In the genomic region with DNA sequence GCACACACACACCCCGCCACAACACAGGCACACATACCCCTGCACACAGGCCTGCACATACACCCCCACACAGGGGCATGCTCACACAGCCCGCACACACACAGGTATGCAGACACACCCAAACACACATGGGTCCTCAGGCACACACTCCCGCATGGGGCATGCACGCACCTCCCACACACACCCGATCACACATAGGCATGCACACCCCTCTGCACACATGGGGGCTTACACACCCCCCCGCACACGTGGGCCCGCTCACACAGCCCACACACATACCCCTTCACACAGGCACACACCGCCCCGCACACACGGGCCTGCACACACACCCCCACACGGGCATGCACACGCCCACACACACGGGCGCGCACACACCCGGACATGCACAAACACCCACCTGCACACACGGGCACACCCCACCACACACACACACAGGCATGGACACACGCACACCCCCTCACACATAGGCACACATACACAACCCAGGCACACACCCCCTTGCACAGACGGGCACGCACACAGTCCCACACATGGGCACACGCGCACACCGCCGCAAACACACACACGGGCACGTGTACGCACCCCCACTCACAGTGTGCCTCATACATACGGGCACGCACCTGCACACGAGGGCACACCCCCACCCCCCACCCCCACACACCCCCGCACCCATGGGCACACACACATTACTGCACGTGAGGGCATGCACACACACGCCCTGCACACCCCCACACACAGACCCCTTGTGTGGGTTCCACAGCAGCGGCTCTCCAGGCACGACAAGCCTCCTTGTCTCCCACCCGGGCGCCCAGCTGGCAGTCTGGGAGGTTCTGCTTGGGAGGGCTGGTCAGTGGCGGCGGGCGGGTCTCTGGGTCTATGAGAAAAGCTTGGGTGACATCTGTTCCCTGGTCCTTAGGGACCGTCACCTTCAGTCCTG, we compare ENCODE assay signal across 1 cellular context.
TF ChIP-seq lines count a peak whose summit lies in the region.

No MANE protein-coding gene starts in this region.

TF ChIP-seq in WTC11, 78 proteins besides CTCF, POLR2A, EP300 and RAD21 (continued from another document):
- TF ChIP-seq, protein P1, sequence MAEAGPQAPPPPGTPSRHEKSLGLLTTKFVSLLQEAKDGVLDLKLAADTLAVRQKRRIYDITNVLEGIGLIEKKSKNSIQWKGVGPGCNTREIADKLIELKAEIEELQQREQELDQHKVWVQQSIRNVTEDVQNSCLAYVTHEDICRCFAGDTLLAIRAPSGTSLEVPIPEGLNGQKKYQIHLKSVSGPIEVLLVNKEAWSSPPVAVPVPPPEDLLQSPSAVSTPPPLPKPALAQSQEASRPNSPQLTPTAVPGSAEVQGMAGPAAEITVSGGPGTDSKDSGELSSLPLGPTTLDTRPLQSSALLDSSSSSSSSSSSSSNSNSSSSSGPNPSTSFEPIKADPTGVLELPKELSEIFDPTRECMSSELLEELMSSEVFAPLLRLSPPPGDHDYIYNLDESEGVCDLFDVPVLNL (CRISPR knock-in tag; IDR thresholded peaks at IDR 0.05; ENCODE audit: borderline replicate concordance, low read depth), result no peak
- TF ChIP-seq NFATC4 (CRISPR knock-in tag; IDR thresholded peaks at IDR 0.05) (no peak), EMX1 (CRISPR knock-in tag; IDR thresholded peaks at IDR 0.05) (no peak), GABPB1 (CRISPR knock-in tag; IDR thresholded peaks at IDR 0.05) (no peak), MXD4 (CRISPR knock-in tag; IDR thresholded peaks at IDR 0.05; ENCODE audit: borderline replicate concordance) (no peak), ZNF671 (CRISPR knock-in tag; IDR thresholded peaks at IDR 0.05) (no peak), PRRX2 (CRISPR knock-in tag; IDR thresholded peaks at IDR 0.05) (no peak), FOXP1 (CRISPR knock-in tag; IDR thresholded peaks at IDR 0.05; ENCODE audit: borderline replicate concordance) (no peak), ZNF423 (CRISPR knock-in tag; IDR thresholded peaks at IDR 0.05) (no peak), SMAD3 (CRISPR knock-in tag; IDR thresholded peaks at IDR 0.05; ENCODE audit: borderline replicate concordance) (no peak), NFYB (CRISPR knock-in tag; conservative IDR thresholded peaks at IDR 0.05; ENCODE audit: low read depth) (no peak)
- TF ChIP-seq, protein P2, sequence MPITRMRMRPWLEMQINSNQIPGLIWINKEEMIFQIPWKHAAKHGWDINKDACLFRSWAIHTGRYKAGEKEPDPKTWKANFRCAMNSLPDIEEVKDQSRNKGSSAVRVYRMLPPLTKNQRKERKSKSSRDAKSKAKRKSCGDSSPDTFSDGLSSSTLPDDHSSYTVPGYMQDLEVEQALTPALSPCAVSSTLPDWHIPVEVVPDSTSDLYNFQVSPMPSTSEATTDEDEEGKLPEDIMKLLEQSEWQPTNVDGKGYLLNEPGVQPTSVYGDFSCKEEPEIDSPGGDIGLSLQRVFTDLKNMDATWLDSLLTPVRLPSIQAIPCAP (CRISPR knock-in tag; IDR thresholded peaks at IDR 0.05), result no peak
- TF ChIP-seq, protein P3, sequence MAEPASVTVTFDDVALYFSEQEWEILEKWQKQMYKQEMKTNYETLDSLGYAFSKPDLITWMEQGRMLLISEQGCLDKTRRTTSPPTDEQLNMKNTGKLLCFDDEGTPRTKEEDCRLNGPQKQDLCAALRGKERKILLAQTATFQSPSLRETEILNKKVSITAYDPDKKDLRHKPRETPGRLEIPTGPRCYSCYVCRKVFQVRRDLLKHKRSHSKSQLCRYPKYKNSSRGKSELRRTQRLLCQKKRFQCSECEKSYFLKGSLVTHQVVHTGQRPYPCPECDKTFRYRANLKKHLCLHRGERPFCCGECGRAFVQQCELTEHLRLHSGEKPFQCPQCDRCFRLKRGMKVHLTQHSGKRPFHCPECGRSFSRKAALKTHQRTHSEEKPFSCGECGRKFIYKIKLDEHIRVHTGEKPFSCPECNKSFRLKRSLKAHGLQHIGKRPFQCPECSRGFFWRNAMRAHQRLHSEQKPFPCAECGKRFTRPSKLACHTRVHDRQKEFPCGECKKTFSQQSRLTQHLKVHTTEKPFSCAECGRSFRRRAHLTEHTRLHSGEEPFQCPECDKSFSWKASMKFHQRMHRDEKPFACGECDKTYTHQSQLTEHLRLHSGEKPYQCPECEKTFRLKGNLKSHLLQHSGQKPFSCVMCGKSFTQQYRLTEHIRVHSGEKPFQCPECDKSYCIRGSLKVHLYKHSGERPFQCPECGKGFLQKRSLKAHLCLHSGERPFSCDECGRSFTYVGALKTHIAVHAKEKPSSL (CRISPR knock-in tag; conservative IDR thresholded peaks at IDR 0.05), result no peak
- TF ChIP-seq, protein P4, sequence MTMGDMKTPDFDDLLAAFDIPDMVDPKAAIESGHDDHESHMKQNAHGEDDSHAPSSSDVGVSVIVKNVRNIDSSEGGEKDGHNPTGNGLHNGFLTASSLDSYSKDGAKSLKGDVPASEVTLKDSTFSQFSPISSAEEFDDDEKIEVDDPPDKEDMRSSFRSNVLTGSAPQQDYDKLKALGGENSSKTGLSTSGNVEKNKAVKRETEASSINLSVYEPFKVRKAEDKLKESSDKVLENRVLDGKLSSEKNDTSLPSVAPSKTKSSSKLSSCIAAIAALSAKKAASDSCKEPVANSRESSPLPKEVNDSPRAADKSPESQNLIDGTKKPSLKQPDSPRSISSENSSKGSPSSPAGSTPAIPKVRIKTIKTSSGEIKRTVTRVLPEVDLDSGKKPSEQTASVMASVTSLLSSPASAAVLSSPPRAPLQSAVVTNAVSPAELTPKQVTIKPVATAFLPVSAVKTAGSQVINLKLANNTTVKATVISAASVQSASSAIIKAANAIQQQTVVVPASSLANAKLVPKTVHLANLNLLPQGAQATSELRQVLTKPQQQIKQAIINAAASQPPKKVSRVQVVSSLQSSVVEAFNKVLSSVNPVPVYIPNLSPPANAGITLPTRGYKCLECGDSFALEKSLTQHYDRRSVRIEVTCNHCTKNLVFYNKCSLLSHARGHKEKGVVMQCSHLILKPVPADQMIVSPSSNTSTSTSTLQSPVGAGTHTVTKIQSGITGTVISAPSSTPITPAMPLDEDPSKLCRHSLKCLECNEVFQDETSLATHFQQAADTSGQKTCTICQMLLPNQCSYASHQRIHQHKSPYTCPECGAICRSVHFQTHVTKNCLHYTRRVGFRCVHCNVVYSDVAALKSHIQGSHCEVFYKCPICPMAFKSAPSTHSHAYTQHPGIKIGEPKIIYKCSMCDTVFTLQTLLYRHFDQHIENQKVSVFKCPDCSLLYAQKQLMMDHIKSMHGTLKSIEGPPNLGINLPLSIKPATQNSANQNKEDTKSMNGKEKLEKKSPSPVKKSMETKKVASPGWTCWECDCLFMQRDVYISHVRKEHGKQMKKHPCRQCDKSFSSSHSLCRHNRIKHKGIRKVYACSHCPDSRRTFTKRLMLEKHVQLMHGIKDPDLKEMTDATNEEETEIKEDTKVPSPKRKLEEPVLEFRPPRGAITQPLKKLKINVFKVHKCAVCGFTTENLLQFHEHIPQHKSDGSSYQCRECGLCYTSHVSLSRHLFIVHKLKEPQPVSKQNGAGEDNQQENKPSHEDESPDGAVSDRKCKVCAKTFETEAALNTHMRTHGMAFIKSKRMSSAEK (CRISPR knock-in tag; IDR thresholded peaks at IDR 0.05; ENCODE audit: borderline replicate concordance), result no peak
- TF ChIP-seq, protein P5, sequence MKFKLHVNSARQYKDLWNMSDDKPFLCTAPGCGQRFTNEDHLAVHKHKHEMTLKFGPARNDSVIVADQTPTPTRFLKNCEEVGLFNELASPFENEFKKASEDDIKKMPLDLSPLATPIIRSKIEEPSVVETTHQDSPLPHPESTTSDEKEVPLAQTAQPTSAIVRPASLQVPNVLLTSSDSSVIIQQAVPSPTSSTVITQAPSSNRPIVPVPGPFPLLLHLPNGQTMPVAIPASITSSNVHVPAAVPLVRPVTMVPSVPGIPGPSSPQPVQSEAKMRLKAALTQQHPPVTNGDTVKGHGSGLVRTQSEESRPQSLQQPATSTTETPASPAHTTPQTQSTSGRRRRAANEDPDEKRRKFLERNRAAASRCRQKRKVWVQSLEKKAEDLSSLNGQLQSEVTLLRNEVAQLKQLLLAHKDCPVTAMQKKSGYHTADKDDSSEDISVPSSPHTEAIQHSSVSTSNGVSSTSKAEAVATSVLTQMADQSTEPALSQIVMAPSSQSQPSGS (CRISPR knock-in tag; IDR thresholded peaks at IDR 0.05; ENCODE audit: borderline replicate concordance, low read depth), result no peak
- TF ChIP-seq, protein P6, sequence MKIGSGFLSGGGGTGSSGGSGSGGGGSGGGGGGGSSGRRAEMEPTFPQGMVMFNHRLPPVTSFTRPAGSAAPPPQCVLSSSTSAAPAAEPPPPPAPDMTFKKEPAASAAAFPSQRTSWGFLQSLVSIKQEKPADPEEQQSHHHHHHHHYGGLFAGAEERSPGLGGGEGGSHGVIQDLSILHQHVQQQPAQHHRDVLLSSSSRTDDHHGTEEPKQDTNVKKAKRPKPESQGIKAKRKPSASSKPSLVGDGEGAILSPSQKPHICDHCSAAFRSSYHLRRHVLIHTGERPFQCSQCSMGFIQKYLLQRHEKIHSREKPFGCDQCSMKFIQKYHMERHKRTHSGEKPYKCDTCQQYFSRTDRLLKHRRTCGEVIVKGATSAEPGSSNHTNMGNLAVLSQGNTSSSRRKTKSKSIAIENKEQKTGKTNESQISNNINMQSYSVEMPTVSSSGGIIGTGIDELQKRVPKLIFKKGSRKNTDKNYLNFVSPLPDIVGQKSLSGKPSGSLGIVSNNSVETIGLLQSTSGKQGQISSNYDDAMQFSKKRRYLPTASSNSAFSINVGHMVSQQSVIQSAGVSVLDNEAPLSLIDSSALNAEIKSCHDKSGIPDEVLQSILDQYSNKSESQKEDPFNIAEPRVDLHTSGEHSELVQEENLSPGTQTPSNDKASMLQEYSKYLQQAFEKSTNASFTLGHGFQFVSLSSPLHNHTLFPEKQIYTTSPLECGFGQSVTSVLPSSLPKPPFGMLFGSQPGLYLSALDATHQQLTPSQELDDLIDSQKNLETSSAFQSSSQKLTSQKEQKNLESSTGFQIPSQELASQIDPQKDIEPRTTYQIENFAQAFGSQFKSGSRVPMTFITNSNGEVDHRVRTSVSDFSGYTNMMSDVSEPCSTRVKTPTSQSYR (CRISPR knock-in tag; IDR thresholded peaks at IDR 0.05), result no peak
- TF ChIP-seq, protein P7, sequence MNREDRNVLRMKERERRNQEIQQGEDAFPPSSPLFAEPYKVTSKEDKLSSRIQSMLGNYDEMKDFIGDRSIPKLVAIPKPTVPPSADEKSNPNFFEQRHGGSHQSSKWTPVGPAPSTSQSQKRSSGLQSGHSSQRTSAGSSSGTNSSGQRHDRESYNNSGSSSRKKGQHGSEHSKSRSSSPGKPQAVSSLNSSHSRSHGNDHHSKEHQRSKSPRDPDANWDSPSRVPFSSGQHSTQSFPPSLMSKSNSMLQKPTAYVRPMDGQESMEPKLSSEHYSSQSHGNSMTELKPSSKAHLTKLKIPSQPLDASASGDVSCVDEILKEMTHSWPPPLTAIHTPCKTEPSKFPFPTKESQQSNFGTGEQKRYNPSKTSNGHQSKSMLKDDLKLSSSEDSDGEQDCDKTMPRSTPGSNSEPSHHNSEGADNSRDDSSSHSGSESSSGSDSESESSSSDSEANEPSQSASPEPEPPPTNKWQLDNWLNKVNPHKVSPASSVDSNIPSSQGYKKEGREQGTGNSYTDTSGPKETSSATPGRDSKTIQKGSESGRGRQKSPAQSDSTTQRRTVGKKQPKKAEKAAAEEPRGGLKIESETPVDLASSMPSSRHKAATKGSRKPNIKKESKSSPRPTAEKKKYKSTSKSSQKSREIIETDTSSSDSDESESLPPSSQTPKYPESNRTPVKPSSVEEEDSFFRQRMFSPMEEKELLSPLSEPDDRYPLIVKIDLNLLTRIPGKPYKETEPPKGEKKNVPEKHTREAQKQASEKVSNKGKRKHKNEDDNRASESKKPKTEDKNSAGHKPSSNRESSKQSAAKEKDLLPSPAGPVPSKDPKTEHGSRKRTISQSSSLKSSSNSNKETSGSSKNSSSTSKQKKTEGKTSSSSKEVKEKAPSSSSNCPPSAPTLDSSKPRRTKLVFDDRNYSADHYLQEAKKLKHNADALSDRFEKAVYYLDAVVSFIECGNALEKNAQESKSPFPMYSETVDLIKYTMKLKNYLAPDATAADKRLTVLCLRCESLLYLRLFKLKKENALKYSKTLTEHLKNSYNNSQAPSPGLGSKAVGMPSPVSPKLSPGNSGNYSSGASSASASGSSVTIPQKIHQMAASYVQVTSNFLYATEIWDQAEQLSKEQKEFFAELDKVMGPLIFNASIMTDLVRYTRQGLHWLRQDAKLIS (CRISPR knock-in tag; IDR thresholded peaks at IDR 0.05; ENCODE audit: borderline replicate concordance), result no peak
